ENCODE assay signal across 1 cellular context in genomic region chrX:55522577-55523254, GRCh38.
TF ChIP-seq lines count a peak whose summit lies in the region.

No MANE protein-coding gene starts in this region.

TF ChIP-seq in GM23338, 12 proteins besides CTCF, POLR2A, EP300 and RAD21 (continued from another document):
- TF ChIP-seq REST (IDR thresholded peaks at IDR 0.05; ENCODE audit: unreplicated experiment) (no peak), POLR2AphosphoS5 (IDR thresholded peaks at IDR 0.05; ENCODE audit: low read depth) (no peak), ZNF331 (CRISPR knock-in tag; IDR thresholded peaks at IDR 0.05; ENCODE audit: low read depth) (no peak)
